In genomic region chr2:149145314-149146295, GRCh38 we compare ENCODE assay signal across 18 cellular contexts.
DNase-seq lines count a peak whose midpoint lies in the region; ATAC-seq, FAIRE-seq and TF ChIP-seq lines count a peak whose summit lies in the region.
"Had no signal": no experiment of that assay in that cellular context is flagged by ENCODE, and none has a peak within 500 bp of the region (broad histone marks: within the 10 kb centered on the region; RNA-seq: fewer than 3 reads in every experiment).

No MANE protein-coding gene starts in this region.

- H3K27me3 ChIP-seq in DOHH2 (ENCODE audit: control insufficient read depth, low read length), result no peaks in the 10 kb centered on the region
- H3K27me3 ChIP-seq: sigmoid colon, SJSA1 had no signal

- H3K9me3 ChIP-seq in DOHH2 (ENCODE audit: control insufficient read depth, insufficient read depth, low read length), result no peaks in the 10 kb centered on the region
- H3K9me3 ChIP-seq: sigmoid colon, SJSA1 had no signal

- H3K27ac ChIP-seq in DOHH2 (ENCODE audit: low read depth, low read length) (no peak overlapping the region), RWPE1 (no peak overlapping the region)
- H3K27ac ChIP-seq: sigmoid colon, SJSA1 had no signal

- H3K27ac Mint-ChIP-seq in MCF 10A (ENCODE audit: low read depth, unreplicated experiment), result no peak overlapping the region
- H3K27ac Mint-ChIP-seq: activated T-helper 17 cell treated with anti-CD3 and anti-CD28 coated beads, Interleukin-2, amount 50 U/mL, for 72 hours; H9; T-helper 2 cell treated with Interferon-gamma antibody and Interleukin-4, amounts not matched to agents 5 μg/mL and 100 μg/mL, for 36 hours had no signal

- POLR2A ChIA-PET in RWPE1 (lab: Yijun Ruan, JAX; ENCODE audit: low non-redundant PET) (no interaction called here), MCF 10A (lab: Yijun Ruan, JAX) (no interaction called here)

- peaks cover 20% of the 10 kb centered on the region for H3K27me3 Mint-ChIP-seq in MCF 10A (ENCODE audit: insufficient read depth, unreplicated experiment)

- CTCF ChIA-PET in RWPE1 (lab: Yijun Ruan, JAX), result interaction anchor here (0.6 kb wide), 1 partner anchor 49 kb away, joined by 3 read pairs; no protein-coding TSS in a partner anchor
- CTCF ChIA-PET in MCF 10A (lab: Yijun Ruan, JAX), result no interaction called here

- H3K4me1 ChIP-seq in DOHH2 (ENCODE audit: control insufficient read depth, low read length), result peaks cover 15% of the 10 kb centered on the region
- H3K4me1 ChIP-seq: sigmoid colon had no signal

- no peaks in the 10 kb centered on the region for H3K9me3 Mint-ChIP-seq in MCF 10A (ENCODE audit: unreplicated experiment)
- H3K9me3 Mint-ChIP-seq: activated T-helper 17 cell treated with anti-CD3 and anti-CD28 coated beads, Interleukin-2, amount 50 U/mL, for 72 hours; H9; T-helper 2 cell treated with Interferon-gamma antibody and Interleukin-4, amounts not matched to agents 5 μg/mL and 100 μg/mL, for 36 hours had no signal

- BruUV-seq in MCF 10A (replicated peaks; lab: Mats Ljungman, UMichigan), result no TSS peak

- H3K4me3 ChIP-seq in DOHH2 (ENCODE audit: low read length) (no peak overlapping the region), foreskin fibroblast (ENCODE audit: low read depth in 1 of 2, low read length in 2 of 2) (no peak overlapping the region)
- H3K4me3 ChIP-seq: sigmoid colon, SJSA1 had no signal

- H4K20me1 ChIP-seq in DOHH2 (ENCODE audit: control insufficient read depth, insufficient read depth, low read depth, low read length), result no peaks in the 10 kb centered on the region

- H3K4me3 Mint-ChIP-seq in MCF 10A (ENCODE audit: unreplicated experiment), result no peak overlapping the region
- H3K4me3 Mint-ChIP-seq: activated T-helper 17 cell treated with anti-CD3 and anti-CD28 coated beads, Interleukin-2, amount 50 U/mL, for 72 hours; H9; T-helper 2 cell treated with Interferon-gamma antibody and Interleukin-4, amounts not matched to agents 5 μg/mL and 100 μg/mL, for 36 hours had no signal

- DNase-seq in foreskin fibroblast (peak; percentile 1 to 16), NCI-H187 (lab: John Stamatoyannopoulos, UW) (no peak), RWPE1 (ENCODE audit: low spot score) (no peak), H54 (ENCODE audit: insufficient read length, low spot score) (no peak), MCF 10A (ENCODE audit: unreplicated experiment) (no peak)
- DNase-seq: activated CD4-positive, CD25-positive, alpha-beta regulatory T cell treated with anti-CD3 and anti-CD28 coated beads, Interleukin-2, amount 50 U/mL, for 72 hours; dermis blood vessel endothelial cell; H9; IMR-90; NCI-H2081 treated with DMSO at 0.1 percent for 48 hours; NCI-H526; sigmoid colon had no signal

- no peak for TF ChIP-seq POLR2A in H54 (IDR thresholded peaks at IDR 0.05; ENCODE audit: low read depth, low read length)

- no peak for FAIRE-seq in H54 (lab: Jason Lieb, UNC)

- intact Hi-C loops in MCF 10A (cut with micrococcal nuclease), result no loop called here

- H3K36me3 ChIP-seq in DOHH2 (ENCODE audit: control insufficient read depth, low read length), result no peaks in the 10 kb centered on the region
- H3K36me3 ChIP-seq: sigmoid colon, SJSA1 had no signal

- no peaks in the 10 kb centered on the region for H3K9me2 ChIP-seq in DOHH2 (replicated peaks; ENCODE audit: control insufficient read depth, low read length)

- no peaks in the 10 kb centered on the region for H3F3A ChIP-seq in DOHH2 (ENCODE audit: control insufficient read depth, insufficient read depth)

- no peaks in the 10 kb centered on the region for H3K4me1 Mint-ChIP-seq in MCF 10A (ENCODE audit: insufficient read depth, unreplicated experiment)

- H3K36me3 Mint-ChIP-seq in MCF 10A (ENCODE audit: insufficient read depth, unreplicated experiment), result no peaks in the 10 kb centered on the region

- TF ChIP-seq CTCF in DOHH2 (IDR thresholded peaks at IDR 0.05; ENCODE audit: low read depth, low read length, poor library complexity, severe bottlenecking) (no peak), foreskin fibroblast (IDR thresholded peaks at IDR 0.05; ENCODE audit: low read depth, low read length) (no peak), RWPE1 (conservative IDR thresholded peaks at IDR 0.05; ENCODE audit: low read depth) (no peak), MCF 10A (IDR thresholded peaks at IDR 0.05; ENCODE audit: unreplicated experiment) (no peak)

- peak overlapping the region; percentile 35 for H3K4me2 ChIP-seq in DOHH2 (ENCODE audit: low read length)

- ATAC-seq in GM19324 (IDR thresholded peaks at IDR 0.05; ENCODE audit: low FRiP score, unreplicated experiment), result peak; percentile 86
- peak; percentile 66 for ATAC-seq in HG03175 (IDR thresholded peaks at IDR 0.05; ENCODE audit: unreplicated experiment)
- ATAC-seq: activated T-helper 17 cell treated with anti-CD3 and anti-CD28 coated beads, Interleukin-2, amount 50 U/mL, for 72 hours had no signal

- no peaks in the 10 kb centered on the region for H3K79me2 ChIP-seq in DOHH2 (ENCODE audit: control insufficient read depth, low read length)

Comparison
In these comparisons a context has a peak if more than half of its experiments do, and no peak if none do; other contexts are left out.
1. DNase-seq: peak in foreskin fibroblast (2 of 2); none in NCI-H187 (0 of 2), RWPE1 (single experiment), H54 (single experiment) and MCF 10A (single experiment).